Comparison of ENCODE assay signal across 1 cellular context in genomic region chr12:8771072-8771471, GRCh38.
TF ChIP-seq lines count a peak whose summit lies in the region.

No MANE protein-coding gene starts in this region.

TF ChIP-seq in WTC11, 78 proteins besides CTCF, POLR2A, EP300 and RAD21 (continued from another document):
- no peak for TF ChIP-seq STAT6 (CRISPR knock-in tag; conservative IDR thresholded peaks at IDR 0.05; ENCODE audit: low read depth)
- TF ChIP-seq ATF3 (CRISPR knock-in tag; conservative IDR thresholded peaks at IDR 0.05): no peak
- no peak for TF ChIP-seq ZNF232 (CRISPR knock-in tag; IDR thresholded peaks at IDR 0.05)
- no peak for TF ChIP-seq ATF2 (CRISPR knock-in tag; IDR thresholded peaks at IDR 0.05; ENCODE audit: borderline replicate concordance, low read depth)
- TF ChIP-seq NFATC4 (CRISPR knock-in tag; IDR thresholded peaks at IDR 0.05): no peak
- no peak for TF ChIP-seq RELA (CRISPR knock-in tag; IDR thresholded peaks at IDR 0.05; ENCODE audit: borderline replicate concordance)
- TF ChIP-seq NR1H2 (CRISPR knock-in tag; IDR thresholded peaks at IDR 0.05): no peak
- TF ChIP-seq OVOL2 (CRISPR knock-in tag; IDR thresholded peaks at IDR 0.05; ENCODE audit: borderline replicate concordance): no peak
- TF ChIP-seq, protein P1, sequence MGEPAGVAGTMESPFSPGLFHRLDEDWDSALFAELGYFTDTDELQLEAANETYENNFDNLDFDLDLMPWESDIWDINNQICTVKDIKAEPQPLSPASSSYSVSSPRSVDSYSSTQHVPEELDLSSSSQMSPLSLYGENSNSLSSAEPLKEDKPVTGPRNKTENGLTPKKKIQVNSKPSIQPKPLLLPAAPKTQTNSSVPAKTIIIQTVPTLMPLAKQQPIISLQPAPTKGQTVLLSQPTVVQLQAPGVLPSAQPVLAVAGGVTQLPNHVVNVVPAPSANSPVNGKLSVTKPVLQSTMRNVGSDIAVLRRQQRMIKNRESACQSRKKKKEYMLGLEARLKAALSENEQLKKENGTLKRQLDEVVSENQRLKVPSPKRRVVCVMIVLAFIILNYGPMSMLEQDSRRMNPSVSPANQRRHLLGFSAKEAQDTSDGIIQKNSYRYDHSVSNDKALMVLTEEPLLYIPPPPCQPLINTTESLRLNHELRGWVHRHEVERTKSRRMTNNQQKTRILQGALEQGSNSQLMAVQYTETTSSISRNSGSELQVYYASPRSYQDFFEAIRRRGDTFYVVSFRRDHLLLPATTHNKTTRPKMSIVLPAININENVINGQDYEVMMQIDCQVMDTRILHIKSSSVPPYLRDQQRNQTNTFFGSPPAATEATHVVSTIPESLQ (CRISPR knock-in tag; IDR thresholded peaks at IDR 0.05): no peak
- no peak for TF ChIP-seq FOXP1 (CRISPR knock-in tag; IDR thresholded peaks at IDR 0.05; ENCODE audit: borderline replicate concordance)
- TF ChIP-seq NR3C1 (CRISPR knock-in tag; conservative IDR thresholded peaks at IDR 0.05; ENCODE audit: low read depth): no peak
